ENCODE assay signal across 1 cellular context in the genomic region with DNA sequence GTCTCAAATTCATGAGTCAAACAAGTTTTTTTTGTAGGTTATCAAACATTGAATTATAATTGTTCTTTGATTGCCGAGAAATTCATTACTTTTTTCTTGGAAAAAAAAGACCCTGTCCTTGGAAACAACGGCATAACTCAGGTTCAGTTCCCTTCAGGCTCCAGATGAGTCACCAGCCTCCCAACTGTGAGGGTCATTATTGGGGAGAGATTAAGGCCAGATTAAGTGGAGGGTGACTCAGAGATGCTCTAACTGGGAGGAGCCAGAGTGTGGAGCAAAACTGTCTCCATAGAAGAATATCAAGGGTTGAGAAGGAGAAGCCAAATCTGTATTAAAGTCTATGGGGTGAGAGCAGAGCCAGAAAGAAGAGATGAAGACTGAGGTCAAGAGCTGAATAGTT.
TF ChIP-seq lines count a peak whose summit lies in the region.

No MANE protein-coding gene starts in this region.

TF ChIP-seq in HEK293, 187 proteins besides CTCF, POLR2A, EP300 and RAD21 (continued from another document):
- TF ChIP-seq, protein P1, sequence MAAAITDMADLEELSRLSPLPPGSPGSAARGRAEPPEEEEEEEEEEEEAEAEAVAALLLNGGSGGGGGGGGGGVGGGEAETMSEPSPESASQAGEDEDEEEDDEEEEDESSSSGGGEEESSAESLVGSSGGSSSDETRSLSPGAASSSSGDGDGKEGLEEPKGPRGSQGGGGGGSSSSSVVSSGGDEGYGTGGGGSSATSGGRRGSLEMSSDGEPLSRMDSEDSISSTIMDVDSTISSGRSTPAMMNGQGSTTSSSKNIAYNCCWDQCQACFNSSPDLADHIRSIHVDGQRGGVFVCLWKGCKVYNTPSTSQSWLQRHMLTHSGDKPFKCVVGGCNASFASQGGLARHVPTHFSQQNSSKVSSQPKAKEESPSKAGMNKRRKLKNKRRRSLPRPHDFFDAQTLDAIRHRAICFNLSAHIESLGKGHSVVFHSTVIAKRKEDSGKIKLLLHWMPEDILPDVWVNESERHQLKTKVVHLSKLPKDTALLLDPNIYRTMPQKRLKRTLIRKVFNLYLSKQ (tag by site-specific recombination; IDR thresholded peaks at IDR 0.05; ENCODE audit: borderline replicate concordance): no peak
- TF ChIP-seq ZNF548 (tag by site-specific recombination; IDR thresholded peaks at IDR 0.05) (no peak), KLF7 (tag by site-specific recombination; IDR thresholded peaks at IDR 0.05; ENCODE audit: borderline replicate concordance) (no peak), GLI4 (tag by site-specific recombination; IDR thresholded peaks at IDR 0.05) (no peak), ZNF184 (tag by site-specific recombination; IDR thresholded peaks at IDR 0.05) (no peak), MYNN (tag by site-specific recombination; IDR thresholded peaks at IDR 0.05; ENCODE audit: borderline replicate concordance) (no peak), ZNF629 (tag by site-specific recombination; IDR thresholded peaks at IDR 0.05) (peak; percentile 66; the same call in 1 of the 2 replicates), ZIC2 (tag by site-specific recombination; IDR thresholded peaks at IDR 0.05) (peak; percentile 24; the same call in 1 of the 2 replicates), PRDM1 (tag by site-specific recombination; IDR thresholded peaks at IDR 0.05) (no peak), ZBTB48 (tag by site-specific recombination; IDR thresholded peaks at IDR 0.05) (no peak), ZNF777 (tag by site-specific recombination; IDR thresholded peaks at IDR 0.05; ENCODE audit: borderline replicate concordance) (no peak), ZNF157 (tag by site-specific recombination; IDR thresholded peaks at IDR 0.05) (no peak), ZNF433 (tag by site-specific recombination; IDR thresholded peaks at IDR 0.05; ENCODE audit: low read depth) (no peak), ZNF133 (tag by site-specific recombination; IDR thresholded peaks at IDR 0.05) (no peak), MZF1 (tag by site-specific recombination; IDR thresholded peaks at IDR 0.05; ENCODE audit: borderline replicate concordance) (no peak), ZNF768 (tag by site-specific recombination; IDR thresholded peaks at IDR 0.05) (no peak), ZNF23 (tag by site-specific recombination; IDR thresholded peaks at IDR 0.05; ENCODE audit: borderline replicate concordance) (no peak)
- TF ChIP-seq, protein P2, sequence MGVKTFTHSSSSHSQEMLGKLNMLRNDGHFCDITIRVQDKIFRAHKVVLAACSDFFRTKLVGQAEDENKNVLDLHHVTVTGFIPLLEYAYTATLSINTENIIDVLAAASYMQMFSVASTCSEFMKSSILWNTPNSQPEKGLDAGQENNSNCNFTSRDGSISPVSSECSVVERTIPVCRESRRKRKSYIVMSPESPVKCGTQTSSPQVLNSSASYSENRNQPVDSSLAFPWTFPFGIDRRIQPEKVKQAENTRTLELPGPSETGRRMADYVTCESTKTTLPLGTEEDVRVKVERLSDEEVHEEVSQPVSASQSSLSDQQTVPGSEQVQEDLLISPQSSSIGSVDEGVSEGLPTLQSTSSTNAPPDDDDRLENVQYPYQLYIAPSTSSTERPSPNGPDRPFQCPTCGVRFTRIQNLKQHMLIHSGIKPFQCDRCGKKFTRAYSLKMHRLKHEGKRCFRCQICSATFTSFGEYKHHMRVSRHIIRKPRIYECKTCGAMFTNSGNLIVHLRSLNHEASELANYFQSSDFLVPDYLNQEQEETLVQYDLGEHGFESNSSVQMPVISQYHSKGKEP (tag by site-specific recombination; IDR thresholded peaks at IDR 0.05): no peak
- TF ChIP-seq, protein P3, sequence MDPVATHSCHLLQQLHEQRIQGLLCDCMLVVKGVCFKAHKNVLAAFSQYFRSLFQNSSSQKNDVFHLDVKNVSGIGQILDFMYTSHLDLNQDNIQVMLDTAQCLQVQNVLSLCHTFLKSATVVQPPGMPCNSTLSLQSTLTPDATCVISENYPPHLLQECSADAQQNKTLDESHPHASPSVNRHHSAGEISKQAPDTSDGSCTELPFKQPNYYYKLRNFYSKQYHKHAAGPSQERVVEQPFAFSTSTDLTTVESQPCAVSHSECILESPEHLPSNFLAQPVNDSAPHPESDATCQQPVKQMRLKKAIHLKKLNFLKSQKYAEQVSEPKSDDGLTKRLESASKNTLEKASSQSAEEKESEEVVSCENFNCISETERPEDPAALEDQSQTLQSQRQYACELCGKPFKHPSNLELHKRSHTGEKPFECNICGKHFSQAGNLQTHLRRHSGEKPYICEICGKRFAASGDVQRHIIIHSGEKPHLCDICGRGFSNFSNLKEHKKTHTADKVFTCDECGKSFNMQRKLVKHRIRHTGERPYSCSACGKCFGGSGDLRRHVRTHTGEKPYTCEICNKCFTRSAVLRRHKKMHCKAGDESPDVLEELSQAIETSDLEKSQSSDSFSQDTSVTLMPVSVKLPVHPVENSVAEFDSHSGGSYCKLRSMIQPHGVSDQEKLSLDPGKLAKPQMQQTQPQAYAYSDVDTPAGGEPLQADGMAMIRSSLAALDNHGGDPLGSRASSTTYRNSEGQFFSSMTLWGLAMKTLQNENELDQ (tag by site-specific recombination; IDR thresholded peaks at IDR 0.05; ENCODE audit: low read depth): no peak
- TF ChIP-seq, protein P4, sequence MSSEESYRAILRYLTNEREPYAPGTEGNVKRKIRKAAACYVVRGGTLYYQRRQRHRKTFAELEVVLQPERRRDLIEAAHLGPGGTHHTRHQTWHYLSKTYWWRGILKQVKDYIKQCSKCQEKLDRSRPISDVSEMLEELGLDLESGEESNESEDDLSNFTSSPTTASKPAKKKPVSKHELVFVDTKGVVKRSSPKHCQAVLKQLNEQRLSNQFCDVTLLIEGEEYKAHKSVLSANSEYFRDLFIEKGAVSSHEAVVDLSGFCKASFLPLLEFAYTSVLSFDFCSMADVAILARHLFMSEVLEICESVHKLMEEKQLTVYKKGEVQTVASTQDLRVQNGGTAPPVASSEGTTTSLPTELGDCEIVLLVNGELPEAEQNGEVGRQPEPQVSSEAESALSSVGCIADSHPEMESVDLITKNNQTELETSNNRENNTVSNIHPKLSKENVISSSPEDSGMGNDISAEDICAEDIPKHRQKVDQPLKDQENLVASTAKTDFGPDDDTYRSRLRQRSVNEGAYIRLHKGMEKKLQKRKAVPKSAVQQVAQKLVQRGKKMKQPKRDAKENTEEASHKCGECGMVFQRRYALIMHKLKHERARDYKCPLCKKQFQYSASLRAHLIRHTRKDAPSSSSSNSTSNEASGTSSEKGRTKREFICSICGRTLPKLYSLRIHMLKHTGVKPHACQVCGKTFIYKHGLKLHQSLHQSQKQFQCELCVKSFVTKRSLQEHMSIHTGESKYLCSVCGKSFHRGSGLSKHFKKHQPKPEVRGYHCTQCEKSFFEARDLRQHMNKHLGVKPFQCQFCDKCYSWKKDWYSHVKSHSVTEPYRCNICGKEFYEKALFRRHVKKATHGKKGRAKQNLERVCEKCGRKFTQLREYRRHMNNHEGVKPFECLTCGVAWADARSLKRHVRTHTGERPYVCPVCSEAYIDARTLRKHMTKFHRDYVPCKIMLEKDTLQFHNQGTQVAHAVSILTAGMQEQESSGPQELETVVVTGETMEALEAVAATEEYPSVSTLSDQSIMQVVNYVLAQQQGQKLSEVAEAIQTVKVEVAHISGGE (tag by site-specific recombination; conservative IDR thresholded peaks at IDR 0.05; ENCODE audit: low read depth): no peak
TF ChIP-seq in HEK293: peak in this region for 17.
